ENCODE assay signal across 8 cellular contexts in the genomic region with DNA sequence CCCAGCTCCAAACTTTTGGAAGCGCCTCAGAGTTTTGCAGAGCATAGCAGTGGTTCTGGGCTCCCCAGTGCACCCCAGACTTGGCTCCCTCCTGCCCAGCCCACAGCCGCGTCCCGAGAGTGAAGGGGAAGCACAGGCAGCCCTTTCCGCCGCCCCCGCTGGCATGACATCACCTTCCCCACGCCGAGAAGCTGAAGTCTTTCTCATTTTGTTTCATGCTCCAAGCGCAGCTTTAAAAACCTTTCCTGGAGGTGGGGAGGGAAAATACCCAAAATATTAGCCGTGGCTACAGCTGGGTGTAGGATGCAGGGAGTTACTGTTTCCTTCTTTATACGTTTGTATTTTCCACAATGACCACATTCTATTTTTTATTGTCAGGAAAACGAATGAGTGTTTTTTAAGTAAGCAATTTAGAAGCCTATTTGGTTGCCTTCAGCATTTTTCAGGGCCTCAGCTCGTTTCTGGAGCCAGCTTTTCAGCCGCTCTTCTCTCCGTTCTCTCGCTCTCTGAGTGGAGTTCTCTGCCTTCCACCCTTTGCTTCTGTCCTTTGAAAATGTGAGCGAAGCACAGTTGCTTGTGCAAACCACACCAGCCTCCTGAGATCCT.
DNase-seq lines count a peak whose midpoint lies in the region; ATAC-seq, FAIRE-seq and TF ChIP-seq lines count a peak whose summit lies in the region.

No MANE protein-coding gene starts in this region.

- H3K9ac ChIP-seq in iPS-15b (ENCODE audit: low read depth, low read length): no peak overlapping the region

- peaks cover 11% of the 10 kb centered on the region for H3K4me1 ChIP-seq in iPS-15b (ENCODE audit: control insufficient read depth, insufficient read depth, low read length)

- DNase-seq in GM12865 (ENCODE audit: low read depth): peak; percentile 59
- DNase-seq in activated naive CD4-positive, alpha-beta T cell treated with anti-CD3 and anti-CD28 coated beads, Interleukin-2, amount 50 U/mL, for 16 hours: peak; percentile 51
- DNase-seq in stimulated activated CD4-positive, alpha-beta T cell treated with anti-CD3 and anti-CD28 coated beads, Interleukin-12 subunit alpha, Interleukin-12 subunit beta, amount 100 ng/mL, for 24 hours (ENCODE audit: low read depth in 2 of 2): peak; percentile 31 to 67
- no peak for DNase-seq in T1000 (lab: John Stamatoyannopoulos, UW)
- no peak for DNase-seq in D721Med (ENCODE audit: insufficient read length, low spot score)
- no peak for DNase-seq in NCI-H1092 treated with DMSO at 0.1 percent for 48 hours (lab: John Stamatoyannopoulos, UW)

- H3K9me3 ChIP-seq in iPS-15b (ENCODE audit: control insufficient read depth, insufficient read depth, low read length): no peaks in the 10 kb centered on the region

- no peak for FAIRE-seq in D721Med (lab: Jason Lieb, UNC)

- peak; percentile 61 for ATAC-seq in HG03066 (IDR thresholded peaks at IDR 0.05; ENCODE audit: low read depth, unreplicated experiment)

- no peak overlapping the region for H3K4me3 ChIP-seq in GM12865 (ENCODE audit: low read depth, low read length)
- peak overlapping the region; percentile 16 for H3K4me3 ChIP-seq in iPS-15b (ENCODE audit: low read depth, low read length)

- H3K27me3 ChIP-seq in iPS-15b (ENCODE audit: control insufficient read depth, insufficient read depth, low read length): no peaks in the 10 kb centered on the region

- TF ChIP-seq CTCF in GM12865 (IDR thresholded peaks at IDR 0.05; ENCODE audit: insufficient read depth, low read depth, low read length, missing control alignments) (no peak), D721Med (IDR thresholded peaks at IDR 0.05; ENCODE audit: insufficient read depth, missing control alignments) (no peak)

- no peaks in the 10 kb centered on the region for H3K36me3 ChIP-seq in iPS-15b (ENCODE audit: control insufficient read depth, insufficient read depth, low read length)

Comparison
In these comparisons a context has a peak if more than half of its experiments do, and no peak if none do; other contexts are left out.
1. DNase-seq: peak in GM12865 (single experiment), activated naive CD4-positive, alpha-beta T cell treated with anti-CD3 and anti-CD28 coated beads, Interleukin-2, amount 50 U/mL, for 16 hours (single experiment) and stimulated activated CD4-positive, alpha-beta T cell treated with anti-CD3 and anti-CD28 coated beads, Interleukin-12 subunit alpha, Interleukin-12 subunit beta, amount 100 ng/mL, for 24 hours (2 of 2); none in T1000 (single experiment), D721Med (single experiment) and NCI-H1092 treated with DMSO at 0.1 percent for 48 hours (single experiment).